Comparison of ENCODE assay signal across 1 cellular context in genomic region chr17:75128694-75129505, GRCh38.
TF ChIP-seq lines count a peak whose summit lies in the region.

No MANE protein-coding gene starts in this region.

TF ChIP-seq in HepG2, 621 proteins besides CTCF, POLR2A, EP300 and RAD21:
- TF ChIP-seq RBM22 (optimal IDR thresholded peaks at IDR 0.05; ENCODE audit: low read length) (peak; percentile 34), ZFP91 (CRISPR knock-in tag; IDR thresholded peaks at IDR 0.05; ENCODE audit: borderline replicate concordance) (peak; percentile 27; the same call in 1 of the 2 replicates), POLR2AphosphoS5 (IDR thresholded peaks at IDR 0.05; ENCODE audit: low read depth, low read length) (peak; percentile 31; the same call in 1 of the 2 replicates), ARID3A (IDR thresholded peaks at IDR 0.05; ENCODE audit: low read depth, low read length) (no peak), CEBPB (IDR thresholded peaks at IDR 0.05; ENCODE audit: borderline replicate concordance, low read depth, low read length) (no peak), ZNF768 (CRISPR knock-in tag; IDR thresholded peaks at IDR 0.05) (no peak; the same call in 1 of the 2 replicates), KDM5B (CRISPR knock-in tag; IDR thresholded peaks at IDR 0.05; ENCODE audit: borderline replicate concordance) (0 out of 2 replicates have a peak, but pooled peaks have one; percentile 23), AGO2 (optimal IDR thresholded peaks at IDR 0.05; ENCODE audit: low read depth, low read length) (peak; percentile 99), MXD1 (CRISPR knock-in tag; IDR thresholded peaks at IDR 0.05) (peak; percentile 25; the same call in 1 of the 2 replicates), ZBED4 (CRISPR knock-in tag; IDR thresholded peaks at IDR 0.05; ENCODE audit: borderline replicate concordance) (no peak), AKAP8 (CRISPR knock-in tag; IDR thresholded peaks at IDR 0.05) (0 out of 2 replicates have a peak, but pooled peaks have one; percentile 35), ZNF776 (CRISPR knock-in tag; IDR thresholded peaks at IDR 0.05) (0 out of 2 replicates have a peak, but pooled peaks have one; percentile 36), HNRNPL (IDR thresholded peaks at IDR 0.05; ENCODE audit: low read depth, low read length) (0 out of 2 replicates have a peak, but pooled peaks have one; percentile 24), NR0B2 (CRISPR knock-in tag; IDR thresholded peaks at IDR 0.05) (0 out of 2 replicates have a peak, but pooled peaks have one; percentile 58), ZNF687 (CRISPR knock-in tag; IDR thresholded peaks at IDR 0.05) (peak; percentile 10; the same call in 1 of the 2 replicates), ZC3H13 (CRISPR knock-in tag; IDR thresholded peaks at IDR 0.05) (peak; percentile 50; the same call in 1 of the 2 replicates), RBM39 (IDR thresholded peaks at IDR 0.05; ENCODE audit: low read depth, low read length, poor library complexity, severe bottlenecking) (peak; percentile 4), E2F1 (CRISPR knock-in tag; IDR thresholded peaks at IDR 0.05) (no peak), NONO (IDR thresholded peaks at IDR 0.05) (no peak), NONO (CRISPR knock-in tag; conservative IDR thresholded peaks at IDR 0.05) (0 out of 2 replicates have a peak, but pooled peaks have one; percentile 22), SRY (CRISPR knock-in tag; IDR thresholded peaks at IDR 0.05) (0 out of 2 replicates have a peak, but pooled peaks have one; percentile 27), RBFOX2 (IDR thresholded peaks at IDR 0.05; ENCODE audit: low read depth, low read length) (peak; percentile 85), AGO1 (IDR thresholded peaks at IDR 0.05; ENCODE audit: low read depth, low read length, poor library complexity, severe bottlenecking) (peak; percentile 87), ZBTB14 (CRISPR knock-in tag; IDR thresholded peaks at IDR 0.05) (0 out of 2 replicates have a peak, but pooled peaks have one; percentile 11)
